10 cellular contexts compared by ENCODE assay signal in the genomic region with DNA sequence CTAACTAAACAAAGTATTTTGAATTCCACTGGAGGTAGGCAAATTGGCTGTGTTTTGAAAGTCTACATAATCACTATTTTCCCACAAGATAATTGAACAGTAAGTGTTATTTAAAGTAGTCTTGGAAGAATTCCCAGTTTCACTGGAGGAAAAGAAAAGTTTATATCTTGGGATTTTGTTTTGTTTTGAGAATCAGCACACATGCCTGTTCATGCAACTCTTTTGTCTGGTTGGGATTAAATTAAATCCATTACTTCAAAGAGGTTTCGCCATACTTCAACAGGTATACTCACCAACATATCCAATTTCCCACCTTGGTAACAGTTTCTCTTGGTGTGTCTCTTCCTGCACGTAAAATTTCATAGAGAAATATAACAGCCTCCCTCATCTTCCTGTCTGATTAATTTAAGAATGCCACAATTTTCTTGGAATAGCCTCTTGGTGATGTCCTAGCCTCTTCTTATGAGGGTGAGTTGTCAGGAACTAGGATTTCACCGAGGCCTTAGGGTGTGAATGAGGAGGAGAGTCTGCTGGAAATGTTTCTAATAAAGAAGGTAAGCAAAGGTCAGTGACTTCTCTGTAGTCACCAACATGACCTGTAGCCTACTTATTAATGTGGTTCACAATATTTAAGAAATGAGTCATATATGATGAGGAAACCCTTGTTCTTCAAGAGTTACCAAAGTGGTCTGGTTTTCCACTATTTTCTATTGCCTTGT. TPM values are rescaled to one million over a fixed set of nuclear protein-coding genes. Genes with fewer than 3 reads are reported as not detected.
DNase-seq lines count a peak whose midpoint lies in the region; ATAC-seq and TF ChIP-seq lines count a peak whose summit lies in the region.
"Had no signal": no experiment of that assay in that cellular context is flagged by ENCODE, and none has a peak within 500 bp of the region (broad histone marks: within the 10 kb centered on the region; RNA-seq: fewer than 3 reads in every experiment).

No MANE protein-coding gene starts in this region.

- H4K91ac ChIP-seq in IMR-90 (ENCODE audit: insufficient read depth, low read depth, low read length), result peak overlapping the region; percentile 18; the same call in 1 of the 2 replicates

- no CpG with 5 or more reads among the region's 3 CpGs for WGBS in IMR-90 (ENCODE audit: extremely low coverage in 2 of 2, insufficient read length in 1 of 2), 2 experiments
- WGBS in upper lobe of left lung, 2 donors, result 28 to 43% methylated on average over 3 of the region's 3 CpGs
- WGBS in thyroid gland, 2 donors, result 59 to 85% methylated on average over 3 of the region's 3 CpGs

- H3K14ac ChIP-seq in IMR-90 (replicated peaks; ENCODE audit: low read depth, low read length), result no peak overlapping the region

- no peak overlapping the region for H2AK9ac ChIP-seq in IMR-90 (replicated peaks; ENCODE audit: low read depth, low read length, poor library complexity)

- BruUV-seq in IMR-90 (replicated peaks; lab: Mats Ljungman, UMichigan), result no TSS peak

- peak overlapping the region; percentile 67 for H2BK120ac ChIP-seq in IMR-90 (ENCODE audit: low read depth, low read length)

- H3K4me3 Mint-ChIP-seq in activated naive CD8-positive, alpha-beta T cell treated with anti-CD3 and anti-CD28 coated beads, Interleukin-2, amount 50 U/mL, for 24 hours, result no peak overlapping the region

- peak overlapping the region; percentile 88; the same call in 1 of the 2 replicates for H2BK20ac ChIP-seq in IMR-90 (ENCODE audit: low read depth, low read length)

- no peak overlapping the region for H2AFZ ChIP-seq in IMR-90 (replicated peaks; ENCODE audit: low read length, poor library complexity)

- POLR2A ChIA-PET in IMR-90 (lab: Charles Lee; ENCODE audit: unreplicated experiment), result interaction anchor here (0.6 kb wide), 1 partner anchor 26 kb away, joined by 4 read pairs; no protein-coding TSS in a partner anchor

- H3K36me3 ChIP-seq in IMR-90 (ENCODE audit: control insufficient read depth, insufficient read depth, low read length), result no peaks in the 10 kb centered on the region; the same call in 1 of the 2 replicates
- H3K36me3 ChIP-seq in kidney epithelial cell (ENCODE audit: control insufficient read depth, insufficient read depth, low read length), result no peaks in the 10 kb centered on the region
- H3K36me3 ChIP-seq in upper lobe of left lung, result no peaks in the 10 kb centered on the region
- H3K36me3 ChIP-seq in thyroid gland, result no peaks in the 10 kb centered on the region

- peak overlapping the region; percentile 64; the same call in 1 of the 2 replicates for H4K5ac ChIP-seq in IMR-90 (ENCODE audit: low read depth, low read length)

- peaks cover 61% of the 10 kb centered on the region for H3K4me1 Mint-ChIP-seq in activated naive CD8-positive, alpha-beta T cell treated with anti-CD3 and anti-CD28 coated beads, Interleukin-2, amount 50 U/mL, for 24 hours

- no peak overlapping the region for H3K9ac ChIP-seq in IMR-90 (ENCODE audit: low read depth, low read length)

- CTCF ChIA-PET in IMR-90 (lab: Yijun Ruan, JAX), result interaction anchor here (1.8 kb wide), 1 partner anchor 10 kb away, joined by 4 read pairs; no protein-coding TSS in a partner anchor

- H3K27me3 Mint-ChIP-seq in activated naive CD8-positive, alpha-beta T cell treated with anti-CD3 and anti-CD28 coated beads, Interleukin-2, amount 50 U/mL, for 24 hours, result no peaks in the 10 kb centered on the region

- H3K27me3 ChIP-seq in IMR-90 (ENCODE audit: control insufficient read depth, insufficient read depth, low read length), result no peaks in the 10 kb centered on the region
- no peaks in the 10 kb centered on the region for H3K27me3 ChIP-seq in kidney epithelial cell (ENCODE audit: control insufficient read depth, insufficient read depth, low read length)
- no peaks in the 10 kb centered on the region for H3K27me3 ChIP-seq in upper lobe of left lung
- no peaks in the 10 kb centered on the region for H3K27me3 ChIP-seq in thyroid gland

- peak overlapping the region; percentile 3; the same call in 1 of the 2 replicates for H3K27ac ChIP-seq in IMR-90 (ENCODE audit: insufficient read depth, low read length)
- H3K27ac ChIP-seq in upper lobe of left lung, result peak overlapping the region in 3 of 4 donors; percentile 38 to 53 (median 38)
- peak overlapping the region in 1 of 3 donors; percentile 8 for H3K27ac ChIP-seq in thyroid gland
- H3K27ac ChIP-seq: VCaP had no signal

- TF ChIP-seq EP300 in upper lobe of left lung (IDR thresholded peaks at IDR 0.05), result peak in 2 of 4 donors; percentile 12 to 23

- H3K18ac ChIP-seq in IMR-90 (ENCODE audit: low read depth, low read length), result peak overlapping the region; percentile 76; the same call in 1 of the 2 replicates

- H4K8ac ChIP-seq in IMR-90 (ENCODE audit: low read depth in 2 of 2, low read length in 2 of 2), result peak overlapping the region in 1 of 2 experiments; percentile 37; a peak in 2 of 4 replicates

- ATAC-seq in IMR-90 (ENCODE audit: low read depth), result peak; percentile 59
- ATAC-seq in activated naive CD8-positive, alpha-beta T cell treated with anti-CD3 and anti-CD28 coated beads, Interleukin-2, amount 50 U/mL, for 24 hours, result peak; percentile 56
- peak; percentile 43 to 53 for ATAC-seq in upper lobe of left lung (ENCODE audit: low FRiP score in 2 of 2)
- no peak for ATAC-seq in GM18907 (IDR thresholded peaks at IDR 0.05; ENCODE audit: unreplicated experiment)

- H3K56ac ChIP-seq in IMR-90 (ENCODE audit: extremely low read depth, insufficient read depth, low read length), result no peak overlapping the region; the same call in 1 of the 2 replicates

- no peaks in the 10 kb centered on the region for H3K9me3 Mint-ChIP-seq in activated naive CD8-positive, alpha-beta T cell treated with anti-CD3 and anti-CD28 coated beads, Interleukin-2, amount 50 U/mL, for 24 hours

- intact Hi-C loops in IMR-90 (cut with micrococcal nuclease), result loop anchor here (2.0 kb wide), 1 partner anchor 46 kb away; no protein-coding TSS in a partner anchor
- intact Hi-C loops in thyroid gland (cut with DNase I), result no loop called here

- peak overlapping the region; percentile 0; the same call in 1 of the 3 replicates for H2BK15ac ChIP-seq in IMR-90 (ENCODE audit: low read depth, low read length)

- no peak for TF ChIP-seq RAD21 in IMR-90 (IDR thresholded peaks at IDR 0.05; ENCODE audit: low read length)

- TF ChIP-seq CTCF in IMR-90 (conservative IDR thresholded peaks at IDR 0.05; ENCODE audit: low read depth, low read length), result no peak
- no peak for TF ChIP-seq CTCF in kidney epithelial cell (IDR thresholded peaks at IDR 0.05; ENCODE audit: insufficient read depth, low read length, poor library complexity, severe bottlenecking)
- no peak for TF ChIP-seq CTCF in upper lobe of left lung (IDR thresholded peaks at IDR 0.05)
- no peak for TF ChIP-seq CTCF in thyroid gland (IDR thresholded peaks at IDR 0.05)

- H3K79me1 ChIP-seq in IMR-90 (ENCODE audit: low read depth in 1 of 2, low read length in 2 of 2), result peaks cover 32 to 77% of the 10 kb centered on the region in 2 experiments

- H3K9me1 ChIP-seq in IMR-90 (ENCODE audit: insufficient read depth, low read length), result peaks cover 16% of the 10 kb centered on the region

- peak overlapping the region; percentile 61; the same call in 1 of the 2 replicates for H3K4me2 ChIP-seq in IMR-90 (ENCODE audit: low read depth, low read length)

- H3K9me3 ChIP-seq in IMR-90 (ENCODE audit: control insufficient read depth, insufficient read depth, low read length), result no peaks in the 10 kb centered on the region
- H3K9me3 ChIP-seq in upper lobe of left lung, result no peaks in the 10 kb centered on the region
- H3K9me3 ChIP-seq in thyroid gland, result no peaks in the 10 kb centered on the region

- in situ Hi-C loops in IMR-90 (cut with MboI; ENCODE audit: low sequenced_read_pairs), result no loop called here

- H2AK5ac ChIP-seq in IMR-90 (ENCODE audit: low read depth, low read length), result no peak overlapping the region

- dilution Hi-C loops in IMR-90 (cut with HindIII; ENCODE audit: low sequenced_read_pairs, unreplicated experiment), result no loop called here

- H3K4me1 ChIP-seq in IMR-90 (ENCODE audit: control insufficient read depth, insufficient read depth, low read length) (peaks cover 18% of the 10 kb centered on the region), upper lobe of left lung (peaks cover 25 to 35% (median 26%) of the 10 kb centered on the region in 4 donors), thyroid gland (peaks cover 9 to 16% of the 10 kb centered on the region in 2 donors)

- DNase-seq in IMR-90 (peak; percentile 78), kidney epithelial cell (ENCODE audit: low read depth) (peak; percentile 35), upper lobe of left lung (no peak), retina (no peak), thyroid gland (no peak)
- DNase-seq in activated naive CD8-positive, alpha-beta T cell treated with anti-CD3 and anti-CD28 coated beads, Interleukin-2, amount 50 U/mL, for 24 hours, result no peak
- DNase-seq: amniotic stem cell; stimulated activated CD4-positive, alpha-beta T cell treated with anti-CD3 and anti-CD28 coated beads, Interleukin-4, amount 100 ng/mL, for 4 hours had no signal

- peak overlapping the region; percentile 86 for H2BK5ac ChIP-seq in IMR-90 (ENCODE audit: low read depth, low read length, poor library complexity, severe bottlenecking)

- TF ChIP-seq POLR2A in IMR-90 (IDR thresholded peaks at IDR 0.05; ENCODE audit: low read depth, low read length) (no peak), upper lobe of left lung (IDR thresholded peaks at IDR 0.05) (no peak), thyroid gland (IDR thresholded peaks at IDR 0.05) (no peak)

- peak overlapping the region; percentile 59; the same call in 1 of the 2 replicates for H3K4ac ChIP-seq in IMR-90 (ENCODE audit: low read depth, low read length)

- peak overlapping the region; percentile 65 for H3K27ac Mint-ChIP-seq in activated naive CD8-positive, alpha-beta T cell treated with anti-CD3 and anti-CD28 coated beads, Interleukin-2, amount 50 U/mL, for 24 hours

- H3K23ac ChIP-seq in IMR-90 (ENCODE audit: low read depth, low read length), result peak overlapping the region; percentile 10; the same call in 1 of the 2 replicates

- H3K36me3 Mint-ChIP-seq in activated naive CD8-positive, alpha-beta T cell treated with anti-CD3 and anti-CD28 coated beads, Interleukin-2, amount 50 U/mL, for 24 hours (ENCODE audit: low read depth), result no peaks in the 10 kb centered on the region

- no peaks in the 10 kb centered on the region for H4K20me1 ChIP-seq in IMR-90 (ENCODE audit: insufficient read depth, low read length)

- H3K4me3 ChIP-seq in IMR-90 (ENCODE audit: insufficient read depth, low read depth, low read length) (no peak overlapping the region), kidney epithelial cell (ENCODE audit: low read depth, low read length) (no peak overlapping the region), upper lobe of left lung (no peak overlapping the region), thyroid gland (replicated peaks in 1 of 3) (no peak overlapping the region)

TF ChIP-seq in IMR-90, 13 proteins besides CTCF, POLR2A, EP300 and RAD21 (continues in another document):
- no peak for TF ChIP-seq RCOR1 (IDR thresholded peaks at IDR 0.05; ENCODE audit: insufficient replicate concordance, low read length)

RNA-seq across cellular contexts. Expression of a gene that starts 48.1 kb away (rescaled TPM):
- total RNA-seq in IMR-90 (2012; rRNA removed), result 83.6 and 93.4 TPM in 2 replicates
- polyA plus RNA-seq in IMR-90 (2012; rRNA removed), result 20.4 and 23.3 TPM in 2 replicates
- 3.8 and 6.3 TPM in 2 replicates for polyA plus RNA-seq in IMR-90 (2012; cell fraction: cytosol; rRNA removed)
- 2.9 and 17.7 TPM in 2 replicates for polyA plus RNA-seq in IMR-90 (2012; cell fraction: nucleus; rRNA removed; ENCODE audit: low replicate concordance)
- 62.0 and 64.7 TPM in 2 replicates for total RNA-seq in kidney epithelial cell
- 10 to 100 TPM in 4 of 6 donors, 1 to 10 TPM in 2; 4.2 to 45.8 (median 13.7) TPM for total RNA-seq in upper lobe of left lung
- total RNA-seq in thyroid gland, result 1 to 10 TPM; 2.0 to 6.0 (median 3.1) TPM

Comparison
In these comparisons a context has a peak if more than half of its experiments do, and no peak if none do; other contexts are left out.
1. DNase-seq: peak in IMR-90 (single experiment) and kidney epithelial cell (single experiment); none in activated naive CD8-positive, alpha-beta T cell treated with anti-CD3 and anti-CD28 coated beads, Interleukin-2, amount 50 U/mL, for 24 hours (single experiment), upper lobe of left lung (0 of 2), retina (single experiment) and thyroid gland (0 of 2).